Comparison of ENCODE assay signal across 27 cellular contexts in the genomic region with DNA sequence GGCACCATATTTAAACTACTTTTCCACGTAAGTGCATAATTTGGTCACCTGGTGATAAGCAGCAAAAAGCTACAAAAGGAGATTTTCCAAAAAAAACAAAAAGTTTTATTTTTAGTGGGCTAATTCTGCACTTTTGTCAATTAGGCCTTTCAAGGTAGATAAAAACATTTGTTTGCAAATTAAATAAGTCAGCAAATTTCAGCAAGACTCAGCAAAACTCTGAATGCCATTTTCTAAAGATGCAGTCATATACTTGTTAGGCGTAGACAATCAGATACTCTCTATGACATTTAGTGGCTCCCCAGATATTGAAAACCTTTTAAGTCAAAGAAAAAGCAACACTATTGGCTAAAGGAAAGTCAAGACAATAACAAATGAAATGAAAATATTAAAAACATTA.
"Had no signal": no experiment of that assay in that cellular context is flagged by ENCODE, and none has a peak within 500 bp of the region (broad histone marks: within the 10 kb centered on the region; RNA-seq: fewer than 3 reads in every experiment).

No MANE protein-coding gene starts in this region.

- H3K4me3 Mint-ChIP-seq: naive thymus-derived CD4-positive, alpha-beta T cell; natural killer cell treated with Interleukin-12 subunit alpha and Interleukin-12 subunit beta and Interleukin-15 and Interleukin-18, amount 100 ng/mL, for 72 hours; stimulated activated naive B cell treated with anti-CD40 and anti-IgM and Interleukin-4, amounts not matched to agents 10 μg/mL and 1 μg/mL and 100 μg/mL, for 72 hours had no signal

- ATAC-seq: left colon; left lung; lower lobe of right lung; mucosa of descending colon; naive thymus-derived CD4-positive, alpha-beta T cell; natural killer cell treated with Interleukin-12 subunit alpha and Interleukin-12 subunit beta and Interleukin-15 and Interleukin-18, amount 100 ng/mL, for 72 hours; sciatic nerve; stimulated activated naive B cell treated with anti-CD40 and anti-IgM and Interleukin-4, amounts not matched to agents 10 μg/mL and 1 μg/mL and 100 μg/mL, for 72 hours; stimulated activated naive CD8-positive, alpha-beta T cell treated with anti-CD3 and anti-CD28 coated beads, Interleukin-15, Interleukin-2, amounts not matched to agents 100 U/mL and 50 U/mL, for 24 hours had no signal

- H3K9me3 ChIP-seq: left lung, lower lobe of right lung, mucosa of descending colon, ovary, right atrium auricular region, stomach, testis, thyroid gland, transverse colon, upper lobe of left lung had no signal

- H3K36me3 Mint-ChIP-seq: naive thymus-derived CD4-positive, alpha-beta T cell; natural killer cell treated with Interleukin-12 subunit alpha and Interleukin-12 subunit beta and Interleukin-15 and Interleukin-18, amount 100 ng/mL, for 72 hours; stimulated activated naive B cell treated with anti-CD40 and anti-IgM and Interleukin-4, amounts not matched to agents 10 μg/mL and 1 μg/mL and 100 μg/mL, for 72 hours had no signal

- H3K27me3 Mint-ChIP-seq: naive thymus-derived CD4-positive, alpha-beta T cell; natural killer cell treated with Interleukin-12 subunit alpha and Interleukin-12 subunit beta and Interleukin-15 and Interleukin-18, amount 100 ng/mL, for 72 hours; progenitor cell of endocrine pancreas; stimulated activated naive B cell treated with anti-CD40 and anti-IgM and Interleukin-4, amounts not matched to agents 10 μg/mL and 1 μg/mL and 100 μg/mL, for 72 hours had no signal

- H3K4me1 ChIP-seq: left lung, lower lobe of right lung, right atrium auricular region, stomach, testis, thyroid gland, transverse colon, upper lobe of left lung had no signal

- H3K9me3 Mint-ChIP-seq: natural killer cell treated with Interleukin-12 subunit alpha and Interleukin-12 subunit beta and Interleukin-15 and Interleukin-18, amount 100 ng/mL, for 72 hours; stimulated activated naive B cell treated with anti-CD40 and anti-IgM and Interleukin-4, amounts not matched to agents 10 μg/mL and 1 μg/mL and 100 μg/mL, for 72 hours had no signal

- H3K27me3 ChIP-seq: left lung, ovary, right atrium auricular region, stomach, testis, thyroid gland, transverse colon, upper lobe of left lung had no signal

- H3K27ac ChIP-seq: left lung, lower lobe of right lung, ovary, right atrium auricular region, skin epidermis, stomach, testis, thyroid gland, transverse colon, upper lobe of left lung had no signal

- H3K27ac Mint-ChIP-seq: naive thymus-derived CD4-positive, alpha-beta T cell; natural killer cell treated with Interleukin-12 subunit alpha and Interleukin-12 subunit beta and Interleukin-15 and Interleukin-18, amount 100 ng/mL, for 72 hours; progenitor cell of endocrine pancreas; stimulated activated naive B cell treated with anti-CD40 and anti-IgM and Interleukin-4, amounts not matched to agents 10 μg/mL and 1 μg/mL and 100 μg/mL, for 72 hours had no signal

- DNase-seq: hippocampal formation; kidney; left colon; left lung; lower lobe of right lung; mammary epithelial cell; mesenchymal stem cell; midbrain; mucosa of descending colon; naive thymus-derived CD4-positive, alpha-beta T cell; ovary; stimulated activated CD4-positive, alpha-beta T cell treated with anti-CD3 and anti-CD28 coated beads, Interleukin-12 subunit alpha, Interleukin-12 subunit beta, amount 100 ng/mL, for 4 hours; stimulated activated CD4-positive, alpha-beta T cell treated with anti-CD3 and anti-CD28 coated beads, Interleukin-15, amount 100 ng/mL, for 24 hours; stimulated activated CD4-positive, alpha-beta T cell treated with anti-CD3 and anti-CD28 coated beads, Interleukin-2, amount 100 ng/mL, for 24 hours; stimulated activated CD4-positive, alpha-beta T cell treated with anti-CD3 and anti-CD28 coated beads, Interleukin-4, amount 100 ng/mL, for 1 hour; stimulated activated naive B cell treated with anti-CD40 and anti-IgM and Interleukin-4, amounts not matched to agents 10 μg/mL and 1 μg/mL and 100 μg/mL, for 72 hours; stimulated activated naive CD8-positive, alpha-beta T cell treated with anti-CD3 and anti-CD28 coated beads, Interleukin-15, Interleukin-2, amounts not matched to agents 100 U/mL and 50 U/mL, for 24 hours; stomach; testis; thyroid gland; transverse colon; upper lobe of left lung had no signal

- H3K4me1 Mint-ChIP-seq: naive thymus-derived CD4-positive, alpha-beta T cell; stimulated activated naive B cell treated with anti-CD40 and anti-IgM and Interleukin-4, amounts not matched to agents 10 μg/mL and 1 μg/mL and 100 μg/mL, for 72 hours had no signal

- H3K4me3 ChIP-seq: left lung, lower lobe of right lung, mucosa of descending colon, ovary, right atrium auricular region, skin epidermis, stomach, testis, thyroid gland, transverse colon, upper lobe of left lung had no signal

- H3K36me3 ChIP-seq: left lung, lower lobe of right lung, ovary, right atrium auricular region, stomach, thyroid gland, transverse colon, upper lobe of left lung had no signal
